ENCODE assay signal across 24 cellular contexts in the genomic region with DNA sequence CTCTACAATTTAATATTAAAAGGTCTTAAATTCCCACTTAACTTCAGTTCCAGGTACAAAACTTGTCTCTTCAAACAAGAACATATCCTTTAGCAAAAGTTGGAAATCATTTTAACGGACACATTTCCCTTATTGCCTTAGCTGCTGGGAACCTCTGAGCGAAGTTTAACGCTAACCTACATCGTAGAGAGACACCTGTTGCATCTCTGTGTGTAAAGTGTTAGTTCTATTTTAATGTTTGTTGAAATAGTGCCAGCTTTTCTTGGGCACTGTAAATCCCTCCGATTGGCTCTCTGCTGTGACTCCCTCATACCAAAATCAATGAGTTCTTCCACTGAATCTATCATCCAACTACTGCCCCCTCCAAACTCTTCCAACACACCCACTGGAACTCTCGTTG. TPM values are rescaled to one million over a fixed set of nuclear protein-coding genes. Genes with fewer than 3 reads are reported as not detected.
"Had no signal": no experiment of that assay in that cellular context is flagged by ENCODE, and none has a peak within 500 bp of the region (broad histone marks: within the 10 kb centered on the region; RNA-seq: fewer than 3 reads in every experiment).

No MANE protein-coding gene starts in this region.

- ATAC-seq: K562 had no signal

- H3K36me3 ChIP-seq: SJSA1 had no signal

- H3K4me3 Mint-ChIP-seq: IgD-negative memory B cell had no signal

- H3K27me3 ChIP-seq: SJSA1 had no signal

- H3K4me2 ChIP-seq: KMS-11 had no signal

- H3K9ac ChIP-seq: KMS-11 had no signal

- H3K27ac ChIP-seq: HL-60, KMS-11, SJSA1, SK-N-MC had no signal

- DNase-seq: Kasumi-1, MM.1S, MV-4-11, NCI-H1048, NCI-H1436, NCI-H187, NCI-H2029, NCI-H2081 treated with DMSO at 0.1 percent for 48 hours, NCI-H2171 treated with DMSO at 0.1 percent for 48 hours, NCI-H345, NCI-H446 treated with DMSO at 0.1 percent for 48 hours, NCI-H510A treated with DMSO at 0.1 percent for 48 hours, NCI-H526, NCI-H82, Right ventricle myocardium superior, RPMI8226, SIG-M5 had no signal

- H3K4me3 ChIP-seq: K562, SJSA1, SK-N-MC had no signal

- H3K27ac Mint-ChIP-seq: IgD-negative memory B cell had no signal

RNA-seq across cellular contexts. Expression of a gene that starts 2.4 kb away (rescaled TPM):
- total RNA-seq: M059J, SJSA1 had no signal
- polyA plus RNA-seq: IgD-negative memory B cell, K562 had no signal
